ENCODE assay signal across 8 cellular contexts in genomic region chr3:69250014-69250413, GRCh38.
DNase-seq lines count a peak whose midpoint lies in the region.

No MANE protein-coding gene starts in this region.

- DNase-seq in NCI-H510A treated with DMSO at 0.1 percent for 48 hours (lab: John Stamatoyannopoulos, UW) (peak; percentile 41), iPS-NIHi11 (ENCODE audit: low spot score) (peak; percentile 78), H4 (ENCODE audit: low spot score) (no peak), OCI-M2 (lab: John Stamatoyannopoulos, UW; ENCODE audit: unreplicated experiment) (no peak), COLO668 (lab: John Stamatoyannopoulos, UW; ENCODE audit: unreplicated experiment) (no peak), SIG-M5 treated with dmso at 0.1 percent for 504 hours (lab: John Stamatoyannopoulos, UW; ENCODE audit: unreplicated experiment) (no peak)
- DNase-seq in activated effector memory CD4-positive, alpha-beta T cell treated with Interleukin-2 at 50 U/mL for 16 hours = peak; percentile 36
- DNase-seq in stimulated activated CD4-positive, alpha-beta T cell treated with anti-CD3 and anti-CD28 coated beads, Interleukin-1b, Interleukin-23, amount 100 ng/mL, for 1 hour (ENCODE audit: low read depth in 2 of 2) = peak; percentile 17 to 32

Comparison
In these comparisons a context has a peak if more than half of its experiments do, and no peak if none do; other contexts are left out.
1. DNase-seq: peak in NCI-H510A treated with DMSO at 0.1 percent for 48 hours (single experiment), activated effector memory CD4-positive, alpha-beta T cell treated with Interleukin-2 at 50 U/mL for 16 hours (single experiment), iPS-NIHi11 (single experiment) and stimulated activated CD4-positive, alpha-beta T cell treated with anti-CD3 and anti-CD28 coated beads, Interleukin-1b, Interleukin-23, amount 100 ng/mL, for 1 hour (2 of 2); none in H4 (single experiment), OCI-M2 (single experiment), COLO668 (single experiment) and SIG-M5 treated with dmso at 0.1 percent for 504 hours (single experiment).